ENCODE assay signal across 2 cellular contexts in genomic region chr19:1108291-1109031, GRCh38.
TF ChIP-seq lines count a peak whose summit lies in the region.

No MANE protein-coding gene starts in this region.

TF ChIP-seq in A549, 52 proteins besides CTCF, POLR2A, EP300 and RAD21:
- TF ChIP-seq PBX3 (IDR thresholded peaks at IDR 0.05) = 0 out of 2 replicates have a peak, but pooled peaks have one; percentile 8
- TF ChIP-seq MYC (IDR thresholded peaks at IDR 0.05; ENCODE audit: borderline replicate concordance, low read length) = no peak
- no peak for TF ChIP-seq RARB (CRISPR knock-in tag; IDR thresholded peaks at IDR 0.05)

TF ChIP-seq in WTC11, 78 proteins besides CTCF, POLR2A, EP300 and RAD21:
- TF ChIP-seq NFYB (CRISPR knock-in tag; conservative IDR thresholded peaks at IDR 0.05; ENCODE audit: low read depth) = no peak
